Comparison of ENCODE assay signal across 9 cellular contexts in the genomic region with DNA sequence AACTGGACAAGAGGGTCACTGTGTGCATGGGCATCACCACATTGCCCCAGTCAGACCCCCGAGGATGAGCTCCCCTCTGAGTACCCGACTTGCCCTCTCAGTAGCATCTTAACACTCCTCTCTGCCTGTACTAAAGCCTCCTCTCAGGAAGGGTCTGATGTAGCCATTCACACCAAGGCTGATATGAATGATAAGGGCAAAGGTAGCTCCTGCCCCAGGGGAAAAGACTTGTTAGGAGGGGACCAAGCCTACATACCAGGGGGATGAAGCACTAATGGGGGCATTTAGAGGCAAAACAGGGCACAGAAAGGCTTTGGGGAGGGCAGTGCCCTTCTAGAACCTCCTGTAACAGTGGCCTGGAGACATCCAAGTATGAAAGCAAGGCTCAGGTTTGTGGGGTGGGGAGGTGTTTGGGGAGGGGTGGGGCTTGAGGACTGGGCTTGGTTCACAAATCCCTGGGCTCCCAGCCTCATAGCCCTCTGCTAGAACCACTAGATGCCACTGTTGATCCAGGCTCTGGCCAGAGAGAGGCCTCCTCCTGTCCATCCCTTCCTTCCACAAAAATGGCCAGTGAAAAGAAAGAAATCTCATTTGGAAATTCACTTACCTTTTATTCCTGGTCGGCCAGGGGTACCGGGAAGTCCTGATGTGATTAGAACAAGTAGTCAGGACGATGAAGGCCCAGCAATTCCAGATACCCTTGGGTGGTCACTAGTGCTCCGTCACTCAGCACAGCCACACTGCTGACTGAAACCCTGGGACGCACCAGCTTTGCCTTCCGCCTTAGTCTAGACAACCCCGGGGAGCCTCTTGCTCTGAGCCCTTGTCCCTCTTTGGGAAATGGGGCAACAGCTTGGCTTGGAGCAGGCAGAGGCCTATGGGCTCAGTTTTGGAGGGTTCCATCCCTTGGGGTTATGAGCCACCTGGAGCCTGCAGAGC. TPM values are rescaled to one million over a fixed set of nuclear protein-coding genes. Genes with fewer than 3 reads are reported as not detected.
DNase-seq lines count a peak whose midpoint lies in the region; ATAC-seq, FAIRE-seq and TF ChIP-seq lines count a peak whose summit lies in the region.
"Had no signal": no experiment of that assay in that cellular context is flagged by ENCODE, and none has a peak within 500 bp of the region (broad histone marks: within the 10 kb centered on the region; RNA-seq: fewer than 3 reads in every experiment).

No MANE protein-coding gene starts in this region.

- H3K27me3 Mint-ChIP-seq in naive thymus-derived CD4-positive, alpha-beta T cell, result no peaks in the 10 kb centered on the region

- TF ChIP-seq CTCF in bronchial epithelial cell (IDR thresholded peaks at IDR 0.05; ENCODE audit: insufficient read depth, low read length, severe bottlenecking) (peak; percentile 46), uterus (IDR thresholded peaks at IDR 0.05) (peak; percentile 39 to 55 (median 48)), sigmoid colon (IDR thresholded peaks at IDR 0.05) (peak in 2 of 4 experiments; percentile 9 to 40)

- WGBS in sigmoid colon, 2 donors, result 86 to 92% methylated on average over 9 of the region's 9 CpGs

- H3K36me3 ChIP-seq in MG63 (no peaks in the 10 kb centered on the region), bronchial epithelial cell (ENCODE audit: control insufficient read depth, insufficient read depth, low read length) (peaks cover 64% of the 10 kb centered on the region), uterus (no peaks in the 10 kb centered on the region), sigmoid colon (no peaks in the 10 kb centered on the region)
- no peaks in the 10 kb centered on the region for H3K36me3 ChIP-seq in naive thymus-derived CD4-positive, alpha-beta T cell (ENCODE audit: control insufficient read depth in 2 of 3, insufficient read depth in 3 of 3, low read length in 3 of 3)

- no peak overlapping the region for H3K27ac Mint-ChIP-seq in naive thymus-derived CD4-positive, alpha-beta T cell

- FAIRE-seq in bronchial epithelial cell (lab: Jason Lieb, UNC), result no peak
- FAIRE-seq: G401.6 had no signal

- H3K4me3 ChIP-seq in MG63 (no peak overlapping the region), bronchial epithelial cell (ENCODE audit: low read depth, low read length) (no peak overlapping the region), uterus (no peak overlapping the region), sigmoid colon (no peak overlapping the region)
- H3K4me3 ChIP-seq in naive thymus-derived CD4-positive, alpha-beta T cell (ENCODE audit: low read length), result no peak overlapping the region

- H3K9me3 Mint-ChIP-seq in naive thymus-derived CD4-positive, alpha-beta T cell, result peaks cover 0 to 1% (median 0%) of the 10 kb centered on the region in 11 donors

- TF ChIP-seq POLR2A in uterus (IDR thresholded peaks at IDR 0.05) (no peak), sigmoid colon (IDR thresholded peaks at IDR 0.05) (no peak)

- no peaks in the 10 kb centered on the region for H3K27me3 ChIP-seq in MG63
- H3K27me3 ChIP-seq in bronchial epithelial cell (ENCODE audit: control insufficient read depth, insufficient read depth, low read length), result no peaks in the 10 kb centered on the region
- H3K27me3 ChIP-seq in uterus, result no peaks in the 10 kb centered on the region
- no peaks in the 10 kb centered on the region for H3K27me3 ChIP-seq in sigmoid colon
- no peaks in the 10 kb centered on the region for H3K27me3 ChIP-seq in naive thymus-derived CD4-positive, alpha-beta T cell (ENCODE audit: control insufficient read depth in 2 of 2, insufficient read depth in 2 of 2, low read length in 2 of 2)

- no peaks in the 10 kb centered on the region for H3K9me3 ChIP-seq in MG63
- no peaks in the 10 kb centered on the region for H3K9me3 ChIP-seq in uterus
- no peaks in the 10 kb centered on the region for H3K9me3 ChIP-seq in sigmoid colon
- no peaks in the 10 kb centered on the region for H3K9me3 ChIP-seq in naive thymus-derived CD4-positive, alpha-beta T cell (ENCODE audit: control insufficient read depth in 2 of 3, low read length in 3 of 3)

- POLR2A ChIA-PET in naive thymus-derived CD4-positive, alpha-beta T cell (lab: Charles Lee), result no interaction called here

- H3K4me1 ChIP-seq in uterus (no peaks in the 10 kb centered on the region), sigmoid colon (no peaks in the 10 kb centered on the region)
- H3K4me1 ChIP-seq in naive thymus-derived CD4-positive, alpha-beta T cell (ENCODE audit: control insufficient read depth in 2 of 2, insufficient read depth in 2 of 2, low read length in 2 of 2), result no peaks in the 10 kb centered on the region

- intact Hi-C loops in left colon (cut with DNase I, micrococcal nuclease) (loop anchor here in 1 of 2 donors (5.0 kb wide), 1 partner anchor 157 kb away; no protein-coding TSS in a partner anchor), uterus (cut with DNase I; ENCODE audit: low total_unique reads) (no loop called here), sigmoid colon (cut with DNase I) (loop anchor here (5.0 kb wide), 1 partner anchor 162 kb away; no protein-coding TSS in a partner anchor)
- intact Hi-C loops in naive thymus-derived CD4-positive, alpha-beta T cell (cut with micrococcal nuclease), result loop anchor here in 1 of 2 donors (1.0 kb wide), 1 partner anchor 164 kb away; no protein-coding TSS in a partner anchor

- CTCF ChIA-PET in naive thymus-derived CD4-positive, alpha-beta T cell (lab: Charles Lee), result no interaction called here

- no peak for TF ChIP-seq EP300 in sigmoid colon (IDR thresholded peaks at IDR 0.05)

- peaks cover 0 to 3% (median 0%) of the 10 kb centered on the region in 7 donors for H3K4me1 Mint-ChIP-seq in naive thymus-derived CD4-positive, alpha-beta T cell

- H3K27ac ChIP-seq in uterus (no peak overlapping the region), sigmoid colon (no peak overlapping the region)
- no peak overlapping the region for H3K27ac ChIP-seq in naive thymus-derived CD4-positive, alpha-beta T cell (ENCODE audit: low read depth, low read length)

- ATAC-seq in left colon, result peak; percentile 63
- no peak for ATAC-seq in naive thymus-derived CD4-positive, alpha-beta T cell

- DNase-seq in SHP77 (lab: John Stamatoyannopoulos, UW) (peak; percentile 14 to 41), SHP77 treated with DMSO at 0.1 percent for 48 hours (lab: John Stamatoyannopoulos, UW) (no peak), MG63 (peak; percentile 56), bronchial epithelial cell (ENCODE audit: low read depth) (no peak), left colon (peak in 1 of 2 donors; percentile 38), uterus (peak in 1 of 2 donors; percentile 35), sigmoid colon (no peak)
- no peak for DNase-seq in naive thymus-derived CD4-positive, alpha-beta T cell

- no peak overlapping the region for H3K4me3 Mint-ChIP-seq in naive thymus-derived CD4-positive, alpha-beta T cell

- H3K36me3 Mint-ChIP-seq in naive thymus-derived CD4-positive, alpha-beta T cell, result peaks cover 0 to 4% (median 0%) of the 10 kb centered on the region in 5 donors

RNA-seq across cellular contexts. Expression of gene COL17A1, which starts 40.3 kb away (rescaled TPM):
- 0.30 and 0.74 TPM in 2 replicates for total RNA-seq in MG63 (2014; rRNA removed; shearing (Covaris generic); ENCODE audit: low replicate concordance)
- total RNA-seq in bronchial epithelial cell, result 594 and 626 TPM in 2 replicates
- 100 to 1,000 TPM; 159 to 328 TPM for total RNA-seq in left colon
- total RNA-seq in uterus, result 1 to 10 TPM in 1 of 4 donors, under 1 TPM in 2, not detected in 1; under 0.01 to 2.9 (median 0.98) TPM
- not detected for total RNA-seq in sigmoid colon
- 10 to 100 TPM; 18.7 to 67.4 (median 24.0) TPM for polyA plus RNA-seq in sigmoid colon
- total RNA-seq in naive thymus-derived CD4-positive, alpha-beta T cell, result not detected
- polyA plus RNA-seq in naive thymus-derived CD4-positive, alpha-beta T cell, result not detected

Comparison
In these comparisons a context has a peak if more than half of its experiments do, and no peak if none do; other contexts are left out.
1. DNase-seq: peak in SHP77 (2 of 2) and MG63 (single experiment); none in SHP77 treated with DMSO at 0.1 percent for 48 hours (single experiment), bronchial epithelial cell (single experiment), sigmoid colon (single experiment) and naive thymus-derived CD4-positive, alpha-beta T cell (0 of 9).
2. RNA of gene COL17A1, which starts 40.3 kb away (total RNA-seq): 594 to 626 TPM in bronchial epithelial cell and 159 to 328 TPM in left colon; under 0.01 to 2.9 TPM in uterus, 0.30 to 0.74 TPM in MG63, not detected in sigmoid colon and not detected in naive thymus-derived CD4-positive, alpha-beta T cell; every median in the first group is over 10 times any median in the second.